In the genomic region with DNA sequence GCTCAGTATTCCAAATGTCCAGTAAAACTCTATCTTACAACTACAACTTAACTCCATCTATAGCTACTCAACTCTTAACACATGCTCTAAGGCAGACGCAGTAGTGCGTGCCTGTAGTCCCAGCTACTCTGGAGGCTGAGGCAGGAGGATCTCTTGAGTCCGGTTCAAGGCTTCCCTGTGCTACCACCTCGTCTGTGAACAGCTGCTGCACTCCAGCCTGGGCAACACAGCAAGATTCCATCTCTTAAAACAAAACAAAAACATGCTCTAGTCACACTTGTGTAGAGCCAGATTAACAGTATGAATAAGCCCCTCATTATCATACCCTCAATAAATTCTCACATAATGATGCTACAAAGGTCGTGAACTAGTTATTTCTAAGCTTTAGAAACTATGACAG, we compare ENCODE assay signal across 10 cellular contexts. TPM values are rescaled to one million over a fixed set of nuclear protein-coding genes. Genes with fewer than 3 reads are reported as not detected.
DNase-seq lines count a peak whose midpoint lies in the region; TF ChIP-seq lines count a peak whose summit lies in the region.
"Had no signal": no experiment of that assay in that cellular context is flagged by ENCODE, and none has a peak within 500 bp of the region (broad histone marks: within the 10 kb centered on the region; RNA-seq: fewer than 3 reads in every experiment).

No MANE protein-coding gene starts in this region.

- peaks cover 17% of the 10 kb centered on the region for H3K4me1 ChIP-seq in hepatocyte (ENCODE audit: insufficient read depth)
- H3K4me1 ChIP-seq in skeletal muscle satellite cell (ENCODE audit: control insufficient read depth, insufficient read depth, low read length): peaks cover 28% of the 10 kb centered on the region

- H3K4me2 ChIP-seq in hepatocyte (peak overlapping the region; percentile 79), skeletal muscle satellite cell (ENCODE audit: low read length) (peak overlapping the region; percentile 97)

- POLR2A ChIA-PET in activated CD4-positive, alpha-beta T cell treated with anti-CD3 and anti-CD28 coated beads, Interleukin-2, amount 10 ng/mL, durations not matched to agents 7 days and 5 days (lab: Charles Lee): no interaction called here

- H2AFZ ChIP-seq in hepatocyte: no peak overlapping the region

- CTCF ChIA-PET in activated CD4-positive, alpha-beta T cell treated with anti-CD3 and anti-CD28 coated beads, Interleukin-2, amount 10 ng/mL, durations not matched to agents 7 days and 5 days (lab: Charles Lee): interaction anchor here (1.0 to 2.0 kb wide), 2 partner anchors 13 to 612 kb away, joined by 3 to 9 read pairs; no protein-coding TSS in a partner anchor

- H3K9ac ChIP-seq in SK-N-MC (ENCODE audit: insufficient read length) (no peak overlapping the region), skeletal muscle satellite cell (ENCODE audit: low read depth, low read length) (no peak overlapping the region)

- H3K27ac ChIP-seq in SK-N-MC (no peak overlapping the region), hepatocyte (peak overlapping the region; percentile 16)

- 91% methylated on average over 5 of the region's 5 CpGs for WGBS in hepatocyte (ENCODE audit: low lambda C conversion rate, missing lambda C conversion rate)

- peaks cover 48% of the 10 kb centered on the region for H3K4me1 Mint-ChIP-seq in activated CD4-positive, alpha-beta T cell treated with anti-CD3 and anti-CD28 coated beads, Interleukin-2, amount 10 ng/mL, durations not matched to agents 7 days and 5 days

- no peaks in the 10 kb centered on the region for H3K9me3 Mint-ChIP-seq in activated CD4-positive, alpha-beta T cell treated with anti-CD3 and anti-CD28 coated beads, Interleukin-2, amount 10 ng/mL, durations not matched to agents 7 days and 5 days

- H3K4me3 Mint-ChIP-seq in activated CD4-positive, alpha-beta T cell treated with anti-CD3 and anti-CD28 coated beads, Interleukin-2, amount 10 ng/mL, durations not matched to agents 7 days and 5 days: peak overlapping the region; percentile 96

- peaks cover 60% of the 10 kb centered on the region for H4K20me1 ChIP-seq in hepatocyte (ENCODE audit: insufficient read depth, poor library complexity, severe bottlenecking)

- H3K27me3 ChIP-seq in hepatocyte (no peaks in the 10 kb centered on the region), skeletal muscle satellite cell (ENCODE audit: control insufficient read depth, insufficient read depth, low read length) (no peaks in the 10 kb centered on the region)
- H3K27me3 ChIP-seq: adrenal gland had no signal

- H3K79me2 ChIP-seq in hepatocyte: peaks cover 85% of the 10 kb centered on the region

- H3K9me2 ChIP-seq in hepatocyte (replicated peaks; ENCODE audit: insufficient read depth): no peaks in the 10 kb centered on the region

- no peak for DNase-seq in activated CD4-positive, alpha-beta T cell treated with anti-CD3 and anti-CD28 coated beads, Interleukin-2, amount 10 ng/mL, durations not matched to agents 7 days and 5 days
- DNase-seq in activated CD4-positive, alpha-beta T cell treated with anti-CD3 and anti-CD28 coated beads, Interleukin-2, amount 50 U/mL, for 1 hour: no peak
- DNase-seq in SK-N-MC (ENCODE audit: low read depth, low spot score) (no peak), hepatocyte (ENCODE audit: low spot score) (no peak), kidney glomerular epithelial cell (lab: John Stamatoyannopoulos, UW) (no peak), iPS-NIHi7 (ENCODE audit: extremely low spot score) (no peak), OCI-M1 (lab: John Stamatoyannopoulos, UW) (no peak)
- DNase-seq: NCI-H526 had no signal

- peak overlapping the region; percentile 42 for H3K27ac Mint-ChIP-seq in activated CD4-positive, alpha-beta T cell treated with anti-CD3 and anti-CD28 coated beads, Interleukin-2, amount 10 ng/mL, durations not matched to agents 7 days and 5 days

- no peak for TF ChIP-seq CTCF in hepatocyte (IDR thresholded peaks at IDR 0.05; ENCODE audit: poor library complexity)

- H3K36me3 ChIP-seq in SK-N-MC (ENCODE audit: insufficient read depth, low read length): peaks cover 71% of the 10 kb centered on the region
- H3K36me3 ChIP-seq in hepatocyte (replicated peaks; ENCODE audit: insufficient read depth, low read depth): no peaks in the 10 kb centered on the region
- peaks cover 43% of the 10 kb centered on the region for H3K36me3 ChIP-seq in skeletal muscle satellite cell (ENCODE audit: insufficient read depth, low read length)

- H3K4me3 ChIP-seq in SK-N-MC (peak overlapping the region; percentile 87), hepatocyte (no peak overlapping the region), skeletal muscle satellite cell (ENCODE audit: low read length) (peak overlapping the region; percentile 79)
- H3K4me3 ChIP-seq: adrenal gland had no signal

- peaks cover 49% of the 10 kb centered on the region for H3K36me3 Mint-ChIP-seq in activated CD4-positive, alpha-beta T cell treated with anti-CD3 and anti-CD28 coated beads, Interleukin-2, amount 10 ng/mL, durations not matched to agents 7 days and 5 days (ENCODE audit: low read depth)

- H3K9me3 ChIP-seq in SK-N-MC (ENCODE audit: low read depth, low read length) (0 out of 2 replicates have a peak, but pooled peaks cover 3% of the 10 kb centered on the region), hepatocyte (ENCODE audit: low read depth) (no peaks in the 10 kb centered on the region), skeletal muscle satellite cell (replicated peaks; ENCODE audit: low read length) (no peaks in the 10 kb centered on the region)
- H3K9me3 ChIP-seq: adrenal gland had no signal

- no peaks in the 10 kb centered on the region for H3K27me3 Mint-ChIP-seq in activated CD4-positive, alpha-beta T cell treated with anti-CD3 and anti-CD28 coated beads, Interleukin-2, amount 10 ng/mL, durations not matched to agents 7 days and 5 days

RNA-seq across cellular contexts. Expression of gene BAZ1B, which starts 3.6 kb away (rescaled TPM):
- total RNA-seq in activated CD4-positive, alpha-beta T cell treated with anti-CD3 and anti-CD28 coated beads, Interleukin-2, amount 10 ng/mL, durations not matched to agents 7 days and 5 days: 100 to 1,000 TPM in 1 of 2 experiments, 10 to 100 TPM in 1; 96.5 to 103 TPM
- 40.7 and 44.7 TPM in 2 replicates for total RNA-seq in hepatocyte
- polyA plus RNA-seq in hepatocyte: 16.7 TPM in 2 replicates
- 44.6 and 47.1 TPM in 2 replicates for total RNA-seq in skeletal muscle satellite cell (2012; rRNA removed)

RNA-seq across cellular contexts. Expression of gene BCL7B, which starts 39.0 kb away (rescaled TPM):
- total RNA-seq in activated CD4-positive, alpha-beta T cell treated with anti-CD3 and anti-CD28 coated beads, Interleukin-2, amount 10 ng/mL, durations not matched to agents 7 days and 5 days: 10 to 100 TPM; 69.7 to 93.0 TPM
- total RNA-seq in hepatocyte: 34.5 and 44.7 TPM in 2 replicates
- polyA plus RNA-seq in hepatocyte: 54.0 and 60.3 TPM in 2 replicates
- total RNA-seq in skeletal muscle satellite cell (2012; rRNA removed): 27.9 and 28.0 TPM in 2 replicates

RNA-seq across cellular contexts. Expression of gene TBL2, which starts 59.9 kb away (rescaled TPM):
- total RNA-seq in activated CD4-positive, alpha-beta T cell treated with anti-CD3 and anti-CD28 coated beads, Interleukin-2, amount 10 ng/mL, durations not matched to agents 7 days and 5 days: 10 to 100 TPM; 25.3 to 28.2 TPM
- 72.8 and 73.6 TPM in 2 replicates for total RNA-seq in hepatocyte
- 55.5 and 62.1 TPM in 2 replicates for polyA plus RNA-seq in hepatocyte
- 69.5 and 94.1 TPM in 2 replicates for total RNA-seq in skeletal muscle satellite cell (2012; rRNA removed)
